9 cellular contexts compared by ENCODE assay signal in genomic region chr4:188308142-188308541, GRCh38.
"Had no signal": no experiment of that assay in that cellular context is flagged by ENCODE, and none has a peak within 500 bp of the region (broad histone marks: within the 10 kb centered on the region; RNA-seq: fewer than 3 reads in every experiment).

No MANE protein-coding gene starts in this region.

- H3K4me2 ChIP-seq: GM23338 had no signal

- DNase-seq: GM23248, GOT3, H7, H9, HCEC 1CT, HFFc6 had no signal

- H3K9ac ChIP-seq: GM23248 had no signal

- H2AFZ ChIP-seq: GM23248, GM23338 had no signal

- H3K27ac ChIP-seq: GM23248 had no signal

- H3K4me3 ChIP-seq: GM23248, GM23338, HAP-1 had no signal

- H3K36me3 ChIP-seq: HAP-1 had no signal

- ATAC-seq: GM23338, HCT116 had no signal

- H3K4me1 ChIP-seq: HAP-1 had no signal

- H3K9me3 ChIP-seq: HAP-1 had no signal
